27 cellular contexts compared by ENCODE assay signal in genomic region chr5:16792278-16793275, GRCh38.
DNase-seq lines count a peak whose midpoint lies in the region; ATAC-seq and TF ChIP-seq lines count a peak whose summit lies in the region.
"Had no signal": no experiment of that assay in that cellular context is flagged by ENCODE, and none has a peak within 500 bp of the region (broad histone marks: within the 10 kb centered on the region; RNA-seq: fewer than 3 reads in every experiment).

No MANE protein-coding gene starts in this region.

- no TSS peak for BruUV-seq in A673 (replicated peaks; lab: Mats Ljungman, UMichigan)

- peaks cover 15% of the 10 kb centered on the region for H3K36me3 ChIP-seq in A673 (ENCODE audit: insufficient read depth, low read length, poor library complexity, severe bottlenecking)
- no peaks in the 10 kb centered on the region for H3K36me3 ChIP-seq in OCI-LY3 (replicated peaks; ENCODE audit: low read depth, low read length)
- peaks cover 63% of the 10 kb centered on the region for H3K36me3 ChIP-seq in endodermal cell (ENCODE audit: control insufficient read depth, insufficient read depth, low read length)
- no peaks in the 10 kb centered on the region for H3K36me3 ChIP-seq in hepatocyte (replicated peaks; ENCODE audit: insufficient read depth, low read depth)
- H3K36me3 ChIP-seq: gastroesophageal sphincter, thyroid gland had no signal

- H3K4me3 ChIP-seq in A673 (ENCODE audit: low read depth, low read length, poor library complexity, severe bottlenecking) (no peak overlapping the region), OCI-LY3 (ENCODE audit: low read length) (no peak overlapping the region), endodermal cell (ENCODE audit: low read length) (no peak overlapping the region), hepatocyte (no peak overlapping the region)
- H3K4me3 ChIP-seq: gastroesophageal sphincter, thyroid gland had no signal

- no peak overlapping the region for H3K4me3 Mint-ChIP-seq in endodermal cell
- H3K4me3 Mint-ChIP-seq: activated CD8-positive, alpha-beta T cell treated with anti-CD3 and anti-CD28 coated beads, Interleukin-2, amount 10 ng/mL, durations not matched to agents 7 days and 5 days; CD4-positive, alpha-beta T cell; central memory CD8-positive, alpha-beta T cell; memory B cell; stimulated activated naive CD8-positive, alpha-beta T cell treated with anti-CD3 and anti-CD28 coated beads, Interleukin-15, amount 100 ng/mL, for 72 hours had no signal

- POLR2A ChIA-PET in A673 (lab: Charles Lee; ENCODE audit: low non-redundant PET): no interaction called here

- DNase-seq in A673 (ENCODE audit: low spot score) (no peak), NCI-H1694 (lab: John Stamatoyannopoulos, UW) (peak; percentile 57), endodermal cell (no peak), hepatocyte (ENCODE audit: low spot score) (no peak), NCI-H526 (lab: John Stamatoyannopoulos, UW) (no peak)
- no peak for DNase-seq in stimulated activated CD4-positive, alpha-beta T cell treated with anti-CD3 and anti-CD28 coated beads, Interleukin-4, amount 100 ng/mL, for 4 hours
- DNase-seq: activated CD8-positive, alpha-beta T cell treated with anti-CD3 and anti-CD28 coated beads, Interleukin-2, amount 10 ng/mL, durations not matched to agents 7 days and 5 days; activated T-cell treated with anti-CD3 and anti-CD28 coated beads for 4 hours; AML-193; CD4-positive, alpha-beta T cell; hypothalamus; naive thymus-derived CD4-positive, alpha-beta T cell; NCI-H1105; NCI-H2029 treated with DMSO at 0.1 percent for 48 hours; NCI-H510A; nucleus accumbens; stimulated activated naive CD8-positive, alpha-beta T cell treated with anti-CD3 and anti-CD28 coated beads, Interleukin-15, amount 100 ng/mL, for 72 hours; T-helper 2 cell; thyroid gland had no signal

- H3K79me2 ChIP-seq in OCI-LY3 (ENCODE audit: low read length) (no peaks in the 10 kb centered on the region), hepatocyte (peaks cover 27% of the 10 kb centered on the region)

- peaks cover 27% of the 10 kb centered on the region for H3K36me3 Mint-ChIP-seq in endodermal cell (ENCODE audit: low read depth)
- H3K36me3 Mint-ChIP-seq: activated naive CD4-positive, alpha-beta T cell treated with anti-CD3 and anti-CD28 coated beads, Interleukin-2, amount 50 U/mL, for 72 hours; memory B cell; naive thymus-derived CD4-positive, alpha-beta T cell had no signal

- H3K4me2 ChIP-seq in OCI-LY3 (ENCODE audit: low read length) (peak overlapping the region; percentile 67; the same call in 1 of the 2 replicates), hepatocyte (no peak overlapping the region)

- H3K9me3 Mint-ChIP-seq in endodermal cell: no peaks in the 10 kb centered on the region
- H3K9me3 Mint-ChIP-seq: activated naive CD4-positive, alpha-beta T cell treated with anti-CD3 and anti-CD28 coated beads, Interleukin-2, amount 50 U/mL, for 72 hours; CD4-positive, alpha-beta T cell; central memory CD8-positive, alpha-beta T cell; memory B cell; stimulated activated naive CD8-positive, alpha-beta T cell treated with anti-CD3 and anti-CD28 coated beads, Interleukin-15, amount 100 ng/mL, for 72 hours had no signal

- no peak for TF ChIP-seq CTCF in A673 (conservative IDR thresholded peaks at IDR 0.05; ENCODE audit: low read depth, low read length)
- TF ChIP-seq CTCF in OCI-LY3 (IDR thresholded peaks at IDR 0.05; ENCODE audit: low read depth, low read length): no peak
- TF ChIP-seq CTCF in endodermal cell (conservative IDR thresholded peaks at IDR 0.05): no peak
- TF ChIP-seq CTCF in hepatocyte (IDR thresholded peaks at IDR 0.05; ENCODE audit: poor library complexity): no peak

- H4K20me1 ChIP-seq in OCI-LY3 (ENCODE audit: insufficient read depth, low read length) (no peaks in the 10 kb centered on the region), hepatocyte (ENCODE audit: insufficient read depth, poor library complexity, severe bottlenecking) (peaks cover 5% of the 10 kb centered on the region)

- H3K9me2 ChIP-seq in hepatocyte (replicated peaks; ENCODE audit: insufficient read depth): no peaks in the 10 kb centered on the region

- no peak for ATAC-seq in GM21723 (IDR thresholded peaks at IDR 0.05; ENCODE audit: unreplicated experiment)
- ATAC-seq: activated CD8-positive, alpha-beta T cell treated with anti-CD3 and anti-CD28 coated beads, Interleukin-2, amount 10 ng/mL, durations not matched to agents 7 days and 5 days; activated naive CD4-positive, alpha-beta T cell treated with anti-CD3 and anti-CD28 coated beads, Interleukin-2, amount 50 U/mL, for 72 hours; gastroesophageal sphincter; HCT116; left lobe of liver; naive thymus-derived CD4-positive, alpha-beta T cell; stimulated activated naive CD8-positive, alpha-beta T cell treated with anti-CD3 and anti-CD28 coated beads, Interleukin-15, amount 100 ng/mL, for 72 hours had no signal

- H3K4me1 Mint-ChIP-seq in endodermal cell: peaks cover 3% of the 10 kb centered on the region

- H3K4me1 ChIP-seq in A673 (ENCODE audit: insufficient read depth, low read length, poor library complexity, severe bottlenecking) (peaks cover 75% of the 10 kb centered on the region), OCI-LY3 (ENCODE audit: low read length) (peaks cover 47% of the 10 kb centered on the region), endodermal cell (ENCODE audit: control insufficient read depth, insufficient read depth, low read length) (no peaks in the 10 kb centered on the region), hepatocyte (ENCODE audit: insufficient read depth) (no peaks in the 10 kb centered on the region)
- H3K4me1 ChIP-seq: gastroesophageal sphincter, thyroid gland had no signal

- H3K27ac Mint-ChIP-seq in endodermal cell: peak overlapping the region; percentile 13
- H3K27ac Mint-ChIP-seq: activated CD8-positive, alpha-beta T cell treated with anti-CD3 and anti-CD28 coated beads, Interleukin-2, amount 10 ng/mL, durations not matched to agents 7 days and 5 days; activated naive CD4-positive, alpha-beta T cell treated with anti-CD3 and anti-CD28 coated beads, Interleukin-2, amount 50 U/mL, for 72 hours; CD4-positive, alpha-beta T cell; memory B cell; naive thymus-derived CD4-positive, alpha-beta T cell; stimulated activated naive CD8-positive, alpha-beta T cell treated with anti-CD3 and anti-CD28 coated beads, Interleukin-15, amount 100 ng/mL, for 72 hours had no signal

- WGBS in endodermal cell (ENCODE audit: insufficient coverage in 1 of 2, insufficient read length in 1 of 2), 2 experiments: 89 to 91% methylated on average over 11 to 16 of the region's 18 CpGs
- 84% methylated on average over 16 of the region's 18 CpGs for WGBS in hepatocyte (ENCODE audit: low lambda C conversion rate, missing lambda C conversion rate)

- intact Hi-C loops in A673 (cut with micrococcal nuclease; ENCODE audit: unreplicated experiment): no loop called here

- no peaks in the 10 kb centered on the region for H3K27me3 Mint-ChIP-seq in endodermal cell (ENCODE audit: insufficient read depth)
- H3K27me3 Mint-ChIP-seq: CD4-positive, alpha-beta T cell; central memory CD8-positive, alpha-beta T cell; naive thymus-derived CD4-positive, alpha-beta T cell; stimulated activated naive CD8-positive, alpha-beta T cell treated with anti-CD3 and anti-CD28 coated beads, Interleukin-15, amount 100 ng/mL, for 72 hours had no signal

- no peaks in the 10 kb centered on the region for H3K9me3 ChIP-seq in A673 (ENCODE audit: low read depth, low read length, poor library complexity, severe bottlenecking)
- H3K9me3 ChIP-seq in OCI-LY3 (ENCODE audit: insufficient read depth, low read length): no peaks in the 10 kb centered on the region
- H3K9me3 ChIP-seq in endodermal cell (ENCODE audit: control insufficient read depth, low read length): no peaks in the 10 kb centered on the region
- no peaks in the 10 kb centered on the region for H3K9me3 ChIP-seq in hepatocyte (ENCODE audit: low read depth)
- H3K9me3 ChIP-seq: gastroesophageal sphincter, thyroid gland had no signal

- H3K9ac ChIP-seq in OCI-LY3 (ENCODE audit: low read length) (no peak overlapping the region), endodermal cell (ENCODE audit: extremely low read depth, low read length, poor library complexity, severe bottlenecking) (no peak overlapping the region)

- peak overlapping the region; percentile 65 for H3K27ac ChIP-seq in A673 (ENCODE audit: low read depth, low read length, poor library complexity, severe bottlenecking)
- H3K27ac ChIP-seq in OCI-LY3 (ENCODE audit: low read length): no peak overlapping the region
- no peak overlapping the region for H3K27ac ChIP-seq in endodermal cell (ENCODE audit: low read depth, low read length)
- H3K27ac ChIP-seq in hepatocyte: no peak overlapping the region
- H3K27ac ChIP-seq: gastroesophageal sphincter, thyroid gland had no signal

- no peaks in the 10 kb centered on the region for H3K27me3 ChIP-seq in A673 (replicated peaks; ENCODE audit: insufficient read depth, low read depth, low read length, poor library complexity)
- H3K27me3 ChIP-seq in OCI-LY3 (ENCODE audit: low read depth, low read length): no peaks in the 10 kb centered on the region
- no peaks in the 10 kb centered on the region for H3K27me3 ChIP-seq in endodermal cell (ENCODE audit: control insufficient read depth, insufficient read depth, low read length, poor library complexity, severe bottlenecking)
- no peaks in the 10 kb centered on the region for H3K27me3 ChIP-seq in hepatocyte
- H3K27me3 ChIP-seq: gastroesophageal sphincter, thyroid gland had no signal

- H2AFZ ChIP-seq in OCI-LY3 (ENCODE audit: low read depth, low read length): no peak overlapping the region; the same call in 1 of the 2 replicates
- H2AFZ ChIP-seq in hepatocyte: no peak overlapping the region

- CTCF ChIA-PET in A673 (lab: Charles Lee): interaction anchor here (0.5 to 0.6 kb wide), 2 partner anchors 101 to 329 kb away, joined by 3 read pairs; no protein-coding TSS in a partner anchor
